8 cellular contexts compared by ENCODE assay signal in genomic region chr5:140251527-140251973, GRCh38. TPM values are rescaled to one million over a fixed set of nuclear protein-coding genes. Genes with fewer than 3 reads are reported as not detected.
DNase-seq lines count a peak whose midpoint lies in the region; ATAC-seq and TF ChIP-seq lines count a peak whose summit lies in the region.

No MANE protein-coding gene starts in this region.

- H3K23ac ChIP-seq in trophoblast cell (ENCODE audit: low read length) = no peak overlapping the region

- H3K4me3 ChIP-seq in brain microvascular endothelial cell (ENCODE audit: low read depth, low read length) = peak overlapping the region; percentile 22
- no peak overlapping the region for H3K4me3 ChIP-seq in trophoblast cell (ENCODE audit: low read depth, low read length)
- H3K4me3 ChIP-seq in HAP-1 = no peak overlapping the region
- no peak overlapping the region for H3K4me3 ChIP-seq in neural progenitor cell

- H3K79me2 ChIP-seq in trophoblast cell (ENCODE audit: control insufficient read depth, insufficient read depth, low read length, poor library complexity) = no peaks in the 10 kb centered on the region
- peaks cover 35% of the 10 kb centered on the region for H3K79me2 ChIP-seq in neural progenitor cell (ENCODE audit: low read depth)

- no peaks in the 10 kb centered on the region for H3K9me3 Mint-ChIP-seq in T-helper 1 cell treated with Interleukin-12 subunit alpha and Interleukin-12 subunit beta and Interleukin-4 antibody, amounts not matched to agents 30 μg/mL and 1 μg/mL, for 36 hours
- H3K9me3 Mint-ChIP-seq in neural progenitor cell = no peaks in the 10 kb centered on the region

- H4K20me1 ChIP-seq in neural progenitor cell (ENCODE audit: low read depth) = peaks cover 53% of the 10 kb centered on the region

- H3K36me3 ChIP-seq in brain microvascular endothelial cell (replicated peaks) (no peaks in the 10 kb centered on the region), trophoblast cell (ENCODE audit: control insufficient read depth in 1 of 2, insufficient read depth in 2 of 2, low read length in 2 of 2) (peaks cover 0 to 2% of the 10 kb centered on the region in 2 experiments), HAP-1 (replicated peaks) (peaks cover 3% of the 10 kb centered on the region; the same call in 1 of the 2 replicates), neural progenitor cell (no peaks in the 10 kb centered on the region)

- H3K4me1 Mint-ChIP-seq in T-helper 1 cell treated with Interleukin-12 subunit alpha and Interleukin-12 subunit beta and Interleukin-4 antibody, amounts not matched to agents 30 μg/mL and 1 μg/mL, for 36 hours (ENCODE audit: low read depth) = peaks cover 51% of the 10 kb centered on the region
- H3K4me1 Mint-ChIP-seq in neural progenitor cell = no peaks in the 10 kb centered on the region

- H3K9ac ChIP-seq in trophoblast cell (ENCODE audit: low read length) (no peak overlapping the region), neural progenitor cell (no peak overlapping the region)

- H3K4me1 ChIP-seq in trophoblast cell (ENCODE audit: control insufficient read depth in 1 of 2, insufficient read depth in 2 of 2, low read length in 2 of 2) (peaks cover 12 to 26% of the 10 kb centered on the region in 2 experiments), HAP-1 (peaks cover 8% of the 10 kb centered on the region), neural progenitor cell (no peaks in the 10 kb centered on the region)

- no peak overlapping the region for H4K8ac ChIP-seq in trophoblast cell (ENCODE audit: low read depth, low read length)

- no peak overlapping the region for H2BK120ac ChIP-seq in trophoblast cell (ENCODE audit: insufficient read depth, low read length, poor library complexity)

- H3K79me1 ChIP-seq in trophoblast cell (ENCODE audit: low read length) = peaks cover 1% of the 10 kb centered on the region

- no peak overlapping the region for H2AK5ac ChIP-seq in trophoblast cell (ENCODE audit: low read length)

- H2BK12ac ChIP-seq in trophoblast cell (ENCODE audit: low read length) = no peak overlapping the region

- H3K27me3 ChIP-seq in brain microvascular endothelial cell (replicated peaks) (no peaks in the 10 kb centered on the region), trophoblast cell (ENCODE audit: insufficient read depth, low read length) (no peaks in the 10 kb centered on the region), HAP-1 (ENCODE audit: low read depth) (no peaks in the 10 kb centered on the region), neural progenitor cell (no peaks in the 10 kb centered on the region)

- H2AFZ ChIP-seq in trophoblast cell (ENCODE audit: insufficient read depth, low read length, poor library complexity) = no peak overlapping the region
- no peak overlapping the region for H2AFZ ChIP-seq in neural progenitor cell (replicated peaks)

- no peak overlapping the region for H4K12ac ChIP-seq in trophoblast cell (ENCODE audit: low read depth, low read length)

- DNase-seq in brain microvascular endothelial cell = peak; percentile 97
- peak; percentile 27 to 43 for DNase-seq in trophoblast cell
- no peak for DNase-seq in HAP-1 (ENCODE audit: low spot score in 2 of 2)
- DNase-seq in NCI-H446 treated with DMSO at 0.1 percent for 48 hours (lab: John Stamatoyannopoulos, UW) = no peak
- DNase-seq in neural progenitor cell (ENCODE audit: low spot score) = no peak

- ATAC-seq in GM18520 (IDR thresholded peaks at IDR 0.05; ENCODE audit: unreplicated experiment) = peak; percentile 58
- ATAC-seq in HG03159 (IDR thresholded peaks at IDR 0.05; ENCODE audit: unreplicated experiment) = peak; percentile 59

- no peak overlapping the region for H3K4ac ChIP-seq in trophoblast cell (ENCODE audit: low read depth, low read length)

- no peak overlapping the region for H3K18ac ChIP-seq in trophoblast cell (ENCODE audit: low read length)

- no peak overlapping the region for H2BK5ac ChIP-seq in trophoblast cell (ENCODE audit: low read depth, low read length, poor library complexity)

- H3K14ac ChIP-seq in trophoblast cell (ENCODE audit: low read length) = no peak overlapping the region

- H4K91ac ChIP-seq in trophoblast cell (ENCODE audit: low read depth, low read length) = no peak overlapping the region

- peaks cover 13% of the 10 kb centered on the region for H3K36me3 Mint-ChIP-seq in T-helper 1 cell treated with Interleukin-12 subunit alpha and Interleukin-12 subunit beta and Interleukin-4 antibody, amounts not matched to agents 30 μg/mL and 1 μg/mL, for 36 hours (ENCODE audit: low read depth)
- peaks cover 11% of the 10 kb centered on the region for H3K36me3 Mint-ChIP-seq in neural progenitor cell

- H3K4me2 ChIP-seq in trophoblast cell (ENCODE audit: low read length) (no peak overlapping the region), neural progenitor cell (no peak overlapping the region)

- H3F3A ChIP-seq in neural progenitor cell (ENCODE audit: low read depth) = no peaks in the 10 kb centered on the region

- H3K4me3 Mint-ChIP-seq in T-helper 1 cell treated with Interleukin-12 subunit alpha and Interleukin-12 subunit beta and Interleukin-4 antibody, amounts not matched to agents 30 μg/mL and 1 μg/mL, for 36 hours = peak overlapping the region; percentile 51
- H3K4me3 Mint-ChIP-seq in neural progenitor cell = no peak overlapping the region

- no peak for TF ChIP-seq CTCF in brain microvascular endothelial cell (IDR thresholded peaks at IDR 0.05; ENCODE audit: low read depth, low read length, missing control alignments)
- TF ChIP-seq CTCF in neural progenitor cell (IDR thresholded peaks at IDR 0.05) = no peak

- in situ Hi-C loops in brain microvascular endothelial cell (cut with HindIII; ENCODE audit: low pct_ligation_motif_present, low sequenced_read_pairs) = no loop called here
- in situ Hi-C loops in HAP-1 (cut with MboI; ENCODE audit: low sequenced_read_pairs) = no loop called here

- H3K9me3 ChIP-seq in trophoblast cell (ENCODE audit: insufficient read depth, low read depth, low read length) (no peaks in the 10 kb centered on the region), HAP-1 (no peaks in the 10 kb centered on the region), neural progenitor cell (ENCODE audit: low read depth) (no peaks in the 10 kb centered on the region)

- no CpG with 5 or more reads among the region's 5 CpGs for WGBS in trophoblast cell (ENCODE audit: extremely low coverage, insufficient coverage, insufficient read length)

- H3K27ac Mint-ChIP-seq in T-helper 1 cell treated with Interleukin-12 subunit alpha and Interleukin-12 subunit beta and Interleukin-4 antibody, amounts not matched to agents 30 μg/mL and 1 μg/mL, for 36 hours = peak overlapping the region; percentile 67
- H3K27ac Mint-ChIP-seq in neural progenitor cell = no peak overlapping the region

- no peaks in the 10 kb centered on the region for H3K27me3 Mint-ChIP-seq in T-helper 1 cell treated with Interleukin-12 subunit alpha and Interleukin-12 subunit beta and Interleukin-4 antibody, amounts not matched to agents 30 μg/mL and 1 μg/mL, for 36 hours (ENCODE audit: low read depth)
- H3K27me3 Mint-ChIP-seq in neural progenitor cell (ENCODE audit: insufficient read depth, low read depth) = peaks cover 4% of the 10 kb centered on the region

- H3K27ac ChIP-seq in brain microvascular endothelial cell = peak overlapping the region; percentile 85
- H3K27ac ChIP-seq in trophoblast cell (ENCODE audit: low read depth, low read length) = peak overlapping the region; percentile 66
- H3K27ac ChIP-seq in neural progenitor cell = no peak overlapping the region

RNA-seq across cellular contexts. Expression of gene PFDN1, which starts 51.4 kb away (rescaled TPM):
- polyA plus RNA-seq in trophoblast cell (2013) = 210 and 218 TPM in 2 replicates
- total RNA-seq in neural progenitor cell (ENCODE audit: low replicate concordance) = 79.8 and 84.3 TPM in 2 replicates

Comparison
In these comparisons a context has a peak if more than half of its experiments do, and no peak if none do; other contexts are left out.
1. DNase-seq: peak in brain microvascular endothelial cell (single experiment) and trophoblast cell (2 of 2); none in HAP-1 (0 of 2), NCI-H446 treated with DMSO at 0.1 percent for 48 hours (single experiment) and neural progenitor cell (single experiment).